ENCODE assay signal across 1 cellular context in the genomic region with DNA sequence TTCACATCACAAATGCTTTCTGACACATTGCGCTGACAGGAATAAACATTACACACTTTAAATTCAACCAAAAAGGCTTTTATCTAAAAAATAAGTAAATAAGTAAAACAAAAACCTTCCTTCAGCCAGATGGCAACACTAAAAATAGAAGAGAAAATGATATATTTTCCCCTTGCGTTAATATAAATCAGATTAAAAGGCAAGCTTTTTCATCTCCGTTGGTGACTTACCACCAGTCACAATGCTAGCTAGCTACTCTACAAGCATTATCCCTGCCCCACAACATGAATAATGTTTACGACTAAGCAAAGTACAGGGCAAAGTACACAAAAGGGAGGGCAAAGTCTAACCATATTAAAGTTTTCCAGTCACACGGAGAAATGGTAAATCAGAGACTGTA.
TF ChIP-seq lines count a peak whose summit lies in the region.

No MANE protein-coding gene starts in this region.

TF ChIP-seq in A549, 52 proteins besides CTCF, POLR2A, EP300 and RAD21 (continued from another document):
- no peak for TF ChIP-seq BCL3 (IDR thresholded peaks at IDR 0.05)
- no peak for TF ChIP-seq POLR2AphosphoS2 (conservative IDR thresholded peaks at IDR 0.05; ENCODE audit: low read length)
